Comparison of ENCODE assay signal across 2 cellular contexts in the genomic region with DNA sequence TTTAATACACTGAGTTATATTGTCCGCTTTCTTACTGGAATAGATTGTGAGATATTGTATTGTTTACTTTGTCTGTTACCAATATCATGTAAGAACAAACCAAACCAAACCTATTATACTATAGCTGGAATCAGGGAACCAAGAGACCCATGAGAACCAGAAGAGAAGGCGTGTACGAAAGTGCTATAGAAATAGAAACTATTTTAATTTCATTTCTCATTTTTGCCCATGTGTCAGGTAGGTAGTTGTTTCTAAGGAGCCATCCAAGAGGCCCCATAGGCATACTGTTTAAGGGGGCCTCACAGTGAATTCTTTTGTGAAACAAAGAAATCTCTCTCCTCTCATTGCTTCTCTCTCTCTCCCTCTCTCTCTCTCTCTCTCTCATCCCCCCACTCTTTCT.
TF ChIP-seq lines count a peak whose summit lies in the region.

No MANE protein-coding gene starts in this region.

TF ChIP-seq in GM12878, 131 proteins besides CTCF, POLR2A, EP300 and RAD21:
- TF ChIP-seq, protein P1, sequence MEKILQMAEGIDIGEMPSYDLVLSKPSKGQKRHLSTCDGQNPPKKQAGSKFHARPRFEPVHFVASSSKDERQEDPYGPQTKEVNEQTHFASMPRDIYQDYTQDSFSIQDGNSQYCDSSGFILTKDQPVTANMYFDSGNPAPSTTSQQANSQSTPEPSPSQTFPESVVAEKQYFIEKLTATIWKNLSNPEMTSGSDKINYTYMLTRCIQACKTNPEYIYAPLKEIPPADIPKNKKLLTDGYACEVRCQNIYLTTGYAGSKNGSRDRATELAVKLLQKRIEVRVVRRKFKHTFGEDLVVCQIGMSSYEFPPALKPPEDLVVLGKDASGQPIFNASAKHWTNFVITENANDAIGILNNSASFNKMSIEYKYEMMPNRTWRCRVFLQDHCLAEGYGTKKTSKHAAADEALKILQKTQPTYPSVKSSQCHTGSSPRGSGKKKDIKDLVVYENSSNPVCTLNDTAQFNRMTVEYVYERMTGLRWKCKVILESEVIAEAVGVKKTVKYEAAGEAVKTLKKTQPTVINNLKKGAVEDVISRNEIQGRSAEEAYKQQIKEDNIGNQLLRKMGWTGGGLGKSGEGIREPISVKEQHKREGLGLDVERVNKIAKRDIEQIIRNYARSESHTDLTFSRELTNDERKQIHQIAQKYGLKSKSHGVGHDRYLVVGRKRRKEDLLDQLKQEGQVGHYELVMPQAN (conservative IDR thresholded peaks at IDR 0.05) = no peak
- TF ChIP-seq JUNB (IDR thresholded peaks at IDR 0.05) (no peak), SPI1 (IDR thresholded peaks at IDR 0.05; ENCODE audit: borderline replicate concordance, insufficient read depth, low read depth, low read length) (no peak), MEF2B (IDR thresholded peaks at IDR 0.05; ENCODE audit: partially characterized antibody, poor library complexity, severe bottlenecking) (no peak), BCL11A (IDR thresholded peaks at IDR 0.05; ENCODE audit: low read depth, low read length) (no peak), SIN3A (IDR thresholded peaks at IDR 0.05; ENCODE audit: low read depth, low read length) (no peak), TARDBP (IDR thresholded peaks at IDR 0.05; ENCODE audit: borderline replicate concordance) (no peak), WRNIP1 (IDR thresholded peaks at IDR 0.05; ENCODE audit: borderline replicate concordance, low read depth, low read length) (no peak), SMAD5 (IDR thresholded peaks at IDR 0.05; ENCODE audit: low read depth) (no peak), DPF2 (IDR thresholded peaks at IDR 0.05) (no peak), CBX3 (IDR thresholded peaks at IDR 0.05; ENCODE audit: borderline replicate concordance, low read depth) (no peak), PAX8 (IDR thresholded peaks at IDR 0.05) (no peak), ZSCAN29 (IDR thresholded peaks at IDR 0.05) (no peak), ETV6 (conservative IDR thresholded peaks at IDR 0.05 in 1 of 2, IDR thresholded peaks at IDR 0.05 in 1 of 2; ENCODE audit: borderline replicate concordance in 1 of 2, low read depth in 1 of 2) (no peak), SUPT20H (IDR thresholded peaks at IDR 0.05; ENCODE audit: borderline replicate concordance, control insufficient read depth, low read depth, low read length) (no peak), NFXL1 (IDR thresholded peaks at IDR 0.05; ENCODE audit: borderline replicate concordance) (no peak)
- TF ChIP-seq, protein P2, sequence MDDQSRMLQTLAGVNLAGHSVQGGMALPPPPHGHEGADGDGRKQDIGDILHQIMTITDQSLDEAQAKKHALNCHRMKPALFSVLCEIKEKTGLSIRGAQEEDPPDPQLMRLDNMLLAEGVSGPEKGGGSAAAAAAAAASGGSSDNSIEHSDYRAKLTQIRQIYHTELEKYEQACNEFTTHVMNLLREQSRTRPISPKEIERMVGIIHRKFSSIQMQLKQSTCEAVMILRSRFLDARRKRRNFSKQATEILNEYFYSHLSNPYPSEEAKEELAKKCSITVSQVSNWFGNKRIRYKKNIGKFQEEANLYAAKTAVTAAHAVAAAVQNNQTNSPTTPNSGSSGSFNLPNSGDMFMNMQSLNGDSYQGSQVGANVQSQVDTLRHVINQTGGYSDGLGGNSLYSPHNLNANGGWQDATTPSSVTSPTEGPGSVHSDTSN (IDR thresholded peaks at IDR 0.05; ENCODE audit: insufficient replicate concordance, low read depth, low read length) = no peak
- TF ChIP-seq, protein P3, sequence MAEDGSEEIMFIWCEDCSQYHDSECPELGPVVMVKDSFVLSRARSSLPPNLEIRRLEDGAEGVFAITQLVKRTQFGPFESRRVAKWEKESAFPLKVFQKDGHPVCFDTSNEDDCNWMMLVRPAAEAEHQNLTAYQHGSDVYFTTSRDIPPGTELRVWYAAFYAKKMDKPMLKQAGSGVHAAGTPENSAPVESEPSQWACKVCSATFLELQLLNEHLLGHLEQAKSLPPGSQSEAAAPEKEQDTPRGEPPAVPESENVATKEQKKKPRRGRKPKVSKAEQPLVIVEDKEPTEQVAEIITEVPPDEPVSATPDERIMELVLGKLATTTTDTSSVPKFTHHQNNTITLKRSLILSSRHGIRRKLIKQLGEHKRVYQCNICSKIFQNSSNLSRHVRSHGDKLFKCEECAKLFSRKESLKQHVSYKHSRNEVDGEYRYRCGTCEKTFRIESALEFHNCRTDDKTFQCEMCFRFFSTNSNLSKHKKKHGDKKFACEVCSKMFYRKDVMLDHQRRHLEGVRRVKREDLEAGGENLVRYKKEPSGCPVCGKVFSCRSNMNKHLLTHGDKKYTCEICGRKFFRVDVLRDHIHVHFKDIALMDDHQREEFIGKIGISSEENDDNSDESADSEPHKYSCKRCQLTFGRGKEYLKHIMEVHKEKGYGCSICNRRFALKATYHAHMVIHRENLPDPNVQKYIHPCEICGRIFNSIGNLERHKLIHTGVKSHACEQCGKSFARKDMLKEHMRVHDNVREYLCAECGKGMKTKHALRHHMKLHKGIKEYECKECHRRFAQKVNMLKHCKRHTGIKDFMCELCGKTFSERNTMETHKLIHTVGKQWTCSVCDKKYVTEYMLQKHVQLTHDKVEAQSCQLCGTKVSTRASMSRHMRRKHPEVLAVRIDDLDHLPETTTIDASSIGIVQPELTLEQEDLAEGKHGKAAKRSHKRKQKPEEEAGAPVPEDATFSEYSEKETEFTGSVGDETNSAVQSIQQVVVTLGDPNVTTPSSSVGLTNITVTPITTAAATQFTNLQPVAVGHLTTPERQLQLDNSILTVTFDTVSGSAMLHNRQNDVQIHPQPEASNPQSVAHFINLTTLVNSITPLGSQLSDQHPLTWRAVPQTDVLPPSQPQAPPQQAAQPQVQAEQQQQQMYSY (CRISPR knock-in tag; IDR thresholded peaks at IDR 0.05) = no peak
- TF ChIP-seq, protein P4, sequence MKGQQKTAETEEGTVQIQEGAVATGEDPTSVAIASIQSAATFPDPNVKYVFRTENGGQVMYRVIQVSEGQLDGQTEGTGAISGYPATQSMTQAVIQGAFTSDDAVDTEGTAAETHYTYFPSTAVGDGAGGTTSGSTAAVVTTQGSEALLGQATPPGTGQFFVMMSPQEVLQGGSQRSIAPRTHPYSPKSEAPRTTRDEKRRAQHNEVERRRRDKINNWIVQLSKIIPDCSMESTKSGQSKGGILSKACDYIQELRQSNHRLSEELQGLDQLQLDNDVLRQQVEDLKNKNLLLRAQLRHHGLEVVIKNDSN (IDR thresholded peaks at IDR 0.05; ENCODE audit: borderline replicate concordance, extremely low read length, insufficient read depth, low read depth, low read length) = no peak
TF ChIP-seq in GM12878: peak in this region for 0.

TF ChIP-seq in SK-N-SH, 30 proteins besides CTCF, POLR2A, EP300 and RAD21 (continued from another document):
- TF ChIP-seq, protein P2 (IDR thresholded peaks at IDR 0.05) = no peak
- TF ChIP-seq MEF2A (IDR thresholded peaks at IDR 0.05; ENCODE audit: borderline replicate concordance, low read depth) (no peak), FOXJ3 (CRISPR knock-in tag; IDR thresholded peaks at IDR 0.05) (no peak), MXI1 (IDR thresholded peaks at IDR 0.05; ENCODE audit: low read depth, low read length) (no peak), SMC3 (IDR thresholded peaks at IDR 0.05; ENCODE audit: low read depth, low read length) (no peak)
